Comparison of ENCODE assay signal across 8 cellular contexts in genomic region chr11:125977333-125977732, GRCh38. TPM values are rescaled to one million over a fixed set of nuclear protein-coding genes. Genes with fewer than 3 reads are reported as not detected.
"Had no signal": no experiment of that assay in that cellular context is flagged by ENCODE, and none has a peak within 500 bp of the region (broad histone marks: within the 10 kb centered on the region; RNA-seq: fewer than 3 reads in every experiment).

No MANE protein-coding gene starts in this region.

- FAIRE-seq: G401.6, GM12891, GM12892, GM18507, GM19239 had no signal

- DNase-seq: GDM1, GF-D8 had no signal

RNA-seq across cellular contexts. Expression of gene VSIG10L2, which starts 31.5 kb away (rescaled TPM):
- total RNA-seq: G401 had no signal
